9 cellular contexts compared by ENCODE assay signal in genomic region chr1:25743164-25744139, GRCh38. TPM values are rescaled to one million over a fixed set of nuclear protein-coding genes. Genes with fewer than 3 reads are reported as not detected.
A peak's percentile ranks its signal among the peaks of the same experiment; 100 is the strongest.
DNase-seq lines count a peak whose midpoint lies in the region; ATAC-seq, FAIRE-seq and TF ChIP-seq lines count a peak whose summit lies in the region.
"Had no signal": no experiment of that assay in that cellular context is flagged by ENCODE, and none has a peak within 500 bp of the region (broad histone marks: within the 10 kb centered on the region; RNA-seq: fewer than 3 reads in every experiment).

No MANE protein-coding gene starts in this region.

- dilution Hi-C loops in endothelial cell of umbilical vein (cut with MboI; ENCODE audit: extremely low pct_ligation_motif_present, low sequenced_read_pairs), result no loop called here

- H3K9me1 ChIP-seq in endothelial cell of umbilical vein (replicated peaks; ENCODE audit: control insufficient read depth, extremely low read depth, insufficient read depth, low read length), result no peaks in the 10 kb centered on the region

- no peak for ATAC-seq in GM18511 (IDR thresholded peaks at IDR 0.05; ENCODE audit: unreplicated experiment)

- no peak for TF ChIP-seq POLR2A in endothelial cell of umbilical vein (IDR thresholded peaks at IDR 0.05; ENCODE audit: low read depth, low read length)

- BruUV-seq in endothelial cell of umbilical vein (replicated peaks; lab: Mats Ljungman, UMichigan), result no TSS peak

- no peaks in the 10 kb centered on the region for H3K4me1 ChIP-seq in endothelial cell of umbilical vein (ENCODE audit: control insufficient read depth, extremely low read depth, insufficient read depth, low read length)
- peaks cover 16 to 27% of the 10 kb centered on the region in 2 donors for H3K4me1 ChIP-seq in muscle layer of duodenum (ENCODE audit: control insufficient read depth in 1 of 2, insufficient read depth in 2 of 2, low read length in 2 of 2)

- H3K27ac Mint-ChIP-seq in activated naive CD8-positive, alpha-beta T cell, result peak overlapping the region; percentile 34
- no peak overlapping the region for H3K27ac Mint-ChIP-seq in activated naive CD8-positive, alpha-beta T cell treated with anti-CD3 and anti-CD28 coated beads for 36 hours
- H3K27ac Mint-ChIP-seq: activated CD4-positive, alpha-beta T cell treated with anti-CD3 and anti-CD28 coated beads, Interleukin-2, amount 10 ng/mL, durations not matched to agents 24 days and 14 days had no signal

- H4K20me1 ChIP-seq in endothelial cell of umbilical vein (replicated peaks; ENCODE audit: control insufficient read depth, extremely low read depth, insufficient read depth, low read length), result no peaks in the 10 kb centered on the region

- CTCF ChIA-PET in endothelial cell of umbilical vein (lab: Charles Lee), result interaction anchor here (1.0 to 2.1 kb wide), 4 partner anchors 11 to 171 kb away, joined by 3 to 5 read pairs (median 4); no protein-coding TSS in a partner anchor

- no peak overlapping the region for H3K4me3 Mint-ChIP-seq in activated naive CD8-positive, alpha-beta T cell
- H3K4me3 Mint-ChIP-seq in activated naive CD8-positive, alpha-beta T cell treated with anti-CD3 and anti-CD28 coated beads for 36 hours, result no peak overlapping the region
- H3K4me3 Mint-ChIP-seq: activated CD4-positive, alpha-beta T cell treated with anti-CD3 and anti-CD28 coated beads, Interleukin-2, amount 10 ng/mL, durations not matched to agents 24 days and 14 days had no signal

- no peak for TF ChIP-seq CTCF in endothelial cell of umbilical vein (IDR thresholded peaks at IDR 0.05; ENCODE audit: extremely low read depth in 1 of 2, insufficient read depth in 1 of 2, low read depth in 1 of 2, low read length in 2 of 2)

- no peaks in the 10 kb centered on the region for H3K79me2 ChIP-seq in endothelial cell of umbilical vein (ENCODE audit: control insufficient read depth, insufficient read depth, low read length)

- H3K36me3 ChIP-seq in endothelial cell of umbilical vein (ENCODE audit: control insufficient read depth in 2 of 2, extremely low read depth in 1 of 2, insufficient read depth in 2 of 2, low read length in 2 of 2) (no peaks in the 10 kb centered on the region), muscle layer of duodenum (ENCODE audit: control insufficient read depth in 1 of 2, insufficient read depth in 2 of 2, low read length in 2 of 2) (no peaks in the 10 kb centered on the region)

- H3K4me3 ChIP-seq in endothelial cell of umbilical vein (replicated peaks in 1 of 3; ENCODE audit: insufficient read depth in 1 of 3, low read depth in 1 of 3, low read length in 3 of 3), result no peak overlapping the region
- no peak overlapping the region for H3K4me3 ChIP-seq in muscle layer of duodenum (ENCODE audit: low read depth in 1 of 2, low read length in 2 of 2)

- DNase-seq in activated naive CD8-positive, alpha-beta T cell treated with anti-CD3 and anti-CD28 coated beads for 36 hours, result no peak
- DNase-seq in endothelial cell of umbilical vein (ENCODE audit: low read depth, low spot score) (peak; percentile 79), NCI-H226 (no peak), RKO (ENCODE audit: low spot score) (no peak), iPS-NIHi7 (ENCODE audit: extremely low spot score) (no peak)
- DNase-seq: activated CD4-positive, alpha-beta T cell treated with anti-CD3 and anti-CD28 coated beads, Interleukin-2, amount 10 ng/mL, durations not matched to agents 24 days and 14 days had no signal

- H3K27me3 Mint-ChIP-seq in activated naive CD8-positive, alpha-beta T cell, result no peaks in the 10 kb centered on the region
- H3K27me3 Mint-ChIP-seq in activated naive CD8-positive, alpha-beta T cell treated with anti-CD3 and anti-CD28 coated beads for 36 hours, result no peaks in the 10 kb centered on the region

- H3K4me2 ChIP-seq in endothelial cell of umbilical vein (ENCODE audit: insufficient read depth, low read length), result no peak overlapping the region

- H3K9me3 ChIP-seq in endothelial cell of umbilical vein (replicated peaks; ENCODE audit: control insufficient read depth, insufficient read depth, low read length) (no peaks in the 10 kb centered on the region), muscle layer of duodenum (ENCODE audit: control insufficient read depth in 1 of 2, low read length in 2 of 2) (no peaks in the 10 kb centered on the region)

- H3K36me3 Mint-ChIP-seq in activated naive CD8-positive, alpha-beta T cell, result peaks cover 2% of the 10 kb centered on the region
- H3K36me3 Mint-ChIP-seq in activated naive CD8-positive, alpha-beta T cell treated with anti-CD3 and anti-CD28 coated beads for 36 hours, result peaks cover 1% of the 10 kb centered on the region

- H3K27ac ChIP-seq in endothelial cell of umbilical vein (ENCODE audit: insufficient read depth, low read depth, low read length), result no peak overlapping the region
- peak overlapping the region; percentile 79 for H3K27ac ChIP-seq in muscle layer of duodenum (ENCODE audit: low read length)

- no peak for FAIRE-seq in endothelial cell of umbilical vein (lab: Jason Lieb, UNC)

- H3K4me1 Mint-ChIP-seq in activated naive CD8-positive, alpha-beta T cell (ENCODE audit: low read depth), result peaks cover 32% of the 10 kb centered on the region
- peaks cover 5% of the 10 kb centered on the region for H3K4me1 Mint-ChIP-seq in activated naive CD8-positive, alpha-beta T cell treated with anti-CD3 and anti-CD28 coated beads for 36 hours
- H3K4me1 Mint-ChIP-seq: activated CD4-positive, alpha-beta T cell treated with anti-CD3 and anti-CD28 coated beads, Interleukin-2, amount 10 ng/mL, durations not matched to agents 24 days and 14 days had no signal

- H3K27me3 ChIP-seq in endothelial cell of umbilical vein (ENCODE audit: control insufficient read depth in 2 of 2, insufficient read depth in 2 of 2, low read length in 2 of 2), result peaks cover 0 to 3% of the 10 kb centered on the region in 2 experiments
- no peaks in the 10 kb centered on the region for H3K27me3 ChIP-seq in muscle layer of duodenum (ENCODE audit: low read depth, low read length)

- no peaks in the 10 kb centered on the region for H3K9me3 Mint-ChIP-seq in activated naive CD8-positive, alpha-beta T cell (ENCODE audit: low read depth)
- H3K9me3 Mint-ChIP-seq in activated naive CD8-positive, alpha-beta T cell treated with anti-CD3 and anti-CD28 coated beads for 36 hours, result no peaks in the 10 kb centered on the region
- H3K9me3 Mint-ChIP-seq: activated CD4-positive, alpha-beta T cell treated with anti-CD3 and anti-CD28 coated beads, Interleukin-2, amount 10 ng/mL, durations not matched to agents 24 days and 14 days had no signal

- H2AFZ ChIP-seq in endothelial cell of umbilical vein (ENCODE audit: low read depth, low read length), result no peak overlapping the region

- H3K9ac ChIP-seq in endothelial cell of umbilical vein (replicated peaks; ENCODE audit: extremely low read depth, insufficient read depth, low read length), result no peak overlapping the region

- POLR2A ChIA-PET in endothelial cell of umbilical vein (lab: Charles Lee), result interaction anchor here (0.9 kb wide), 1 partner anchor 13 kb away, joined by 3 read pairs; no protein-coding TSS in a partner anchor

- intact Hi-C loops in endothelial cell of umbilical vein (cut with micrococcal nuclease), result no loop called here

TF ChIP-seq in endothelial cell of umbilical vein, 7 proteins besides CTCF, POLR2A, EP300 and RAD21:
- TF ChIP-seq MAX (IDR thresholded peaks at IDR 0.05; ENCODE audit: insufficient read depth, insufficient read length) (peak; percentile 20), POLR2AphosphoS5 (IDR thresholded peaks at IDR 0.05; ENCODE audit: insufficient read depth, low read depth, low read length) (no peak)
TF ChIP-seq in endothelial cell of umbilical vein: peak in this region for 1.

RNA-seq across cellular contexts. Expression of gene SELENON, which starts 56.5 kb away (rescaled TPM):
- total RNA-seq in activated naive CD8-positive, alpha-beta T cell treated with anti-CD3 and anti-CD28 coated beads for 36 hours, result 10 to 100 TPM; 15.0 to 15.6 TPM
- 166 and 182 TPM in 2 replicates for total RNA-seq in endothelial cell of umbilical vein
- 112 and 117 TPM in 2 replicates for polyA plus RNA-seq in endothelial cell of umbilical vein
- 156 and 177 TPM in 2 replicates for polyA plus RNA-seq in endothelial cell of umbilical vein (2011; cell fraction: cytosol; rRNA removed)
- polyA plus RNA-seq in endothelial cell of umbilical vein (2011; cell fraction: nucleus; rRNA removed), result 91.2 and 92.9 TPM in 2 replicates
- 136 and 186 TPM in 2 replicates for polyA plus RNA-seq in endothelial cell of umbilical vein (2012)
- 109 and 122 TPM in 2 replicates for polyA minus RNA-seq in endothelial cell of umbilical vein
- polyA minus RNA-seq in endothelial cell of umbilical vein (2011; cell fraction: cytosol; rRNA and poly(A)+ RNA removed), result 10.8 TPM
- polyA minus RNA-seq in endothelial cell of umbilical vein (2011; cell fraction: nucleus; rRNA and poly(A)+ RNA removed), result 29.4 and 29.5 TPM in 2 replicates

Comparison
In these comparisons a context has a peak if more than half of its experiments do, and no peak if none do; other contexts are left out.
1. RNA of gene SELENON, which starts 56.5 kb away (total RNA-seq): 166 to 182 TPM in endothelial cell of umbilical vein; 15.0 to 15.6 TPM in activated naive CD8-positive, alpha-beta T cell treated with anti-CD3 and anti-CD28 coated beads for 36 hours; every median in the first group is over 10 times any median in the second.